In the genomic region with DNA sequence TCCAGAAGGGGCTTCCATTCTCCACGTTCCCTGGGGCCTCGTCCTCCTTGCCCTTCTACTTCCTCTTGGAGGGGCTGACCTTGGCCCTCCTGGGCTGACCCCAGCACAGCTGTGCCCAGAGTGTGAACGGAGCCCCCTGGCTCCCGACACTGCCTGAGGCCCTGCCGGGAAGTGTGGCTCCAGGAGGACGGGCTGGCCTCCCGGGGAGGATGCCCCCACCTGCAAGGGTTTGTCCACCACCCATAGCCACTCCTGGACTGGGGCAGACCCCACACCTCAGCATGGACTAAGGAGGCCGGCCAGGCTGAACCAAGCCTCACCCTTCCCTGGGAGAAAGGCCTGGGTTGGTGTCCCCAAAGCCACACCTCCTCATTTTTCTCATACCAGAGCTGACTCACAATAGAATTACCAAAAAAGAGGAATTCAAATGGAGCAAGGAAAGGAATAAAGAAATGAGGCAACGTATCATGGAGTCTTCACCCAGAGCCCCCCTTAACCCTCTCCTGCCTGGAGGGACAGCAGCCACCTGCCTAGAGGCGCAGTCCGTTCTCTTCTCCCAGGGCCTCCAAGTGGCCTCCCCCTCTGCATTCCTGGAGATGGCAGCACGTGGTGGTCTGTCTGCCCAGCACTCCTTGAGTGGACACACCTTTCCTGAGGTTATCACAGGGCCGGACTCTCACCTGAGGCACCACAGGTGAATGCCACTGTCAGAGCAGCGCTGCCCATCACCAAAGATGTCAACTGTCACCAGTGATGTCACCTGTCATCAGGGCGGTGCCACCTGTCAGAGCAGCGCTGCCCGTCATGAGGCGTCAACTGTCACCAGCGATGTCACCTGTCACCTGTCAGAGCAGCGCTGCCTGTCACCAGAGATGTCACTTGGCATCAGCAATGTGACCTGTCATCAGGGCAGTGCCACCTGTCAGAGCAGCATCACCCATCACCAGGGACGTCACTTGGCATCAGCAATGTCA, we compare ENCODE assay signal across 12 cellular contexts. TPM values are rescaled to one million over a fixed set of nuclear protein-coding genes. Genes with fewer than 3 reads are reported as not detected.
A peak's percentile ranks its signal among the peaks of the same experiment; 100 is the strongest.
DNase-seq lines count a peak whose midpoint lies in the region; ATAC-seq and TF ChIP-seq lines count a peak whose summit lies in the region.
"Had no signal": no experiment of that assay in that cellular context is flagged by ENCODE, and none has a peak within 500 bp of the region (broad histone marks: within the 10 kb centered on the region; RNA-seq: fewer than 3 reads in every experiment).

No MANE protein-coding gene starts in this region.

- H3K27me3 ChIP-seq in heart right ventricle, result no peaks in the 10 kb centered on the region
- H3K27me3 ChIP-seq in lower lobe of right lung (ENCODE audit: low read depth), result no peaks in the 10 kb centered on the region
- H3K27me3 ChIP-seq: SJCRH30 had no signal

- no peak for ATAC-seq in left ventricle myocardium superior
- ATAC-seq in heart right ventricle, result no peak
- ATAC-seq in lower lobe of right lung, result peak; percentile 28 to 46

- TF ChIP-seq CTCF in heart right ventricle (IDR thresholded peaks at IDR 0.05) (no peak), lower lobe of right lung (IDR thresholded peaks at IDR 0.05) (no peak)

- 89 to 90% methylated on average over 21 of the region's 21 CpGs for WGBS in heart right ventricle, 2 donors

- H3K4me3 ChIP-seq in heart right ventricle (no peak overlapping the region), lower lobe of right lung (no peak overlapping the region)
- H3K4me3 ChIP-seq: SJCRH30 had no signal

- H3K9me3 ChIP-seq in heart right ventricle, result no peaks in the 10 kb centered on the region
- H3K9me3 ChIP-seq in lower lobe of right lung, result no peaks in the 10 kb centered on the region
- H3K9me3 ChIP-seq: SJCRH30 had no signal

- H3K27ac ChIP-seq in heart right ventricle (no peak overlapping the region), lower lobe of right lung (peak overlapping the region; percentile 43)
- H3K27ac ChIP-seq: SJCRH30 had no signal

- DNase-seq in left ventricle myocardium superior (peak; percentile 28), heart right ventricle (no peak), astrocyte of the hippocampus (ENCODE audit: low read depth, low spot score) (peak; percentile 91), lower lobe of right lung (peak; percentile 51), mucosa of gallbladder (ENCODE audit: low spot score) (no peak), activated gamma-delta T cell treated with Interleukin-2 at 50 U/mL for 16 hours (no peak), GDM1 (lab: John Stamatoyannopoulos, UW) (no peak), NCI-H2196 treated with DMSO at 0.1 percent for 48 hours (lab: John Stamatoyannopoulos, UW; ENCODE audit: unreplicated experiment) (no peak)
- DNase-seq: CD4-positive, alpha-beta memory T cell; naive B cell; NCI-H1105; SJCRH30 had no signal

- H3K36me3 ChIP-seq in heart right ventricle (peaks cover 0 to 78% (median 3%) of the 10 kb centered on the region in 9 donors), lower lobe of right lung (peaks cover 50% of the 10 kb centered on the region)
- H3K36me3 ChIP-seq: SJCRH30 had no signal

- H3K4me1 ChIP-seq in heart right ventricle (peaks cover 0 to 7% (median 0%) of the 10 kb centered on the region in 9 donors), lower lobe of right lung (peaks cover 12% of the 10 kb centered on the region)
- H3K4me1 ChIP-seq: SJCRH30 had no signal

- intact Hi-C loops in left ventricle myocardium superior (cut with micrococcal nuclease) (no loop called here), heart right ventricle (cut with DNase I) (no loop called here), lower lobe of right lung (cut with DNase I) (no loop called here)

RNA-seq across cellular contexts. Expression of gene C13orf46, which starts 3.1 kb away (rescaled TPM):
- total RNA-seq in left ventricle myocardium superior, result 0.37 TPM
- under 1 TPM; 0.15 to 0.80 (median 0.23) TPM for total RNA-seq in heart right ventricle
- under 1 TPM; 0.09 to 0.37 TPM for polyA plus RNA-seq in heart right ventricle
- 14.0 TPM for total RNA-seq in lower lobe of right lung
- total RNA-seq in mucosa of gallbladder, result 11.8 TPM

Comparison
In these comparisons a context has a peak if more than half of its experiments do, and no peak if none do; other contexts are left out.
1. DNase-seq: peak in left ventricle myocardium superior (single experiment), astrocyte of the hippocampus (single experiment) and lower lobe of right lung (single experiment); none in heart right ventricle (0 of 2), mucosa of gallbladder (single experiment), activated gamma-delta T cell treated with Interleukin-2 at 50 U/mL for 16 hours (single experiment), GDM1 (single experiment) and NCI-H2196 treated with DMSO at 0.1 percent for 48 hours (single experiment).
2. ATAC-seq: peak in lower lobe of right lung (2 of 2); none in left ventricle myocardium superior (single experiment) and heart right ventricle (0 of 8).